ENCODE assay signal across 14 cellular contexts in genomic region chr12:43551271-43551970, GRCh38. TPM values are rescaled to one million over a fixed set of nuclear protein-coding genes. Genes with fewer than 3 reads are reported as not detected.
DNase-seq lines count a peak whose midpoint lies in the region; ATAC-seq and TF ChIP-seq lines count a peak whose summit lies in the region.
"Had no signal": no experiment of that assay in that cellular context is flagged by ENCODE, and none has a peak within 500 bp of the region (broad histone marks: within the 10 kb centered on the region; RNA-seq: fewer than 3 reads in every experiment).

No MANE protein-coding gene starts in this region.

- no peak overlapping the region for H3K27ac ChIP-seq in ectodermal cell (ENCODE audit: insufficient read depth, low read depth, low read length, poor library complexity, severe bottlenecking)
- H3K27ac ChIP-seq in aorta (ENCODE audit: low read depth in 1 of 2, low read length in 2 of 2): no peak overlapping the region
- H3K27ac ChIP-seq: thoracic aorta had no signal

- H3K9me3 Mint-ChIP-seq in mesothelial cell of epicardium: peaks cover 10% of the 10 kb centered on the region

- peak; percentile 1 for DNase-seq in stimulated activated CD4-positive, alpha-beta T cell treated with anti-CD3 and anti-CD28 coated beads, Interleukin-15, amount 100 ng/mL, for 24 hours
- no peak for DNase-seq in stimulated activated CD4-positive, alpha-beta T cell treated with anti-CD3 and anti-CD28 coated beads, Interleukin-4, amount 100 ng/mL, for 1 hour
- DNase-seq in mesothelial cell of epicardium (ENCODE audit: low spot score in 2 of 2, unreplicated experiment in 2 of 2): peak; percentile 19 to 50
- DNase-seq in aorta: peak in 1 of 2 donors; percentile 74
- DNase-seq in effector CD8-positive, alpha-beta T cell (lab: John Stamatoyannopoulos, UW): no peak
- DNase-seq: activated CD8-positive, alpha-beta memory T cell treated with anti-CD3 and anti-CD28 coated beads, Interleukin-2, amount 10 ng/mL, durations not matched to agents 7 days and 5 days; NCI-H1105 treated with DMSO at 0.1 percent for 48 hours; NK-92 treated with Interleukin-12 subunit alpha and Interleukin-12 subunit beta, amount 100 ng/mL, for 24 hours; T-cell had no signal

- H3K4me1 ChIP-seq in ectodermal cell (ENCODE audit: control insufficient read depth, insufficient read depth, low read length) (no peaks in the 10 kb centered on the region), aorta (ENCODE audit: control insufficient read depth in 1 of 2, insufficient read depth in 2 of 2, low read length in 2 of 2) (no peaks in the 10 kb centered on the region)

- peak overlapping the region; percentile 86 for H3K4me3 Mint-ChIP-seq in mesothelial cell of epicardium
- H3K4me3 Mint-ChIP-seq: activated CD8-positive, alpha-beta memory T cell treated with anti-CD3 and anti-CD28 coated beads, Interleukin-2, amount 10 ng/mL, durations not matched to agents 7 days and 5 days; activated naive CD8-positive, alpha-beta T cell treated with anti-CD3 and anti-CD28 coated beads, Interleukin-2, amount 10 ng/mL, durations not matched to agents 7 days and 5 days; T-cell had no signal

- peak; percentile 44 for ATAC-seq in aorta (ENCODE audit: low FRiP score)
- ATAC-seq in GM18909 (IDR thresholded peaks at IDR 0.05; ENCODE audit: poor library complexity, unreplicated experiment): no peak
- no peak for ATAC-seq in GM21423 (IDR thresholded peaks at IDR 0.05; ENCODE audit: unreplicated experiment)
- ATAC-seq: activated CD8-positive, alpha-beta memory T cell treated with anti-CD3 and anti-CD28 coated beads, Interleukin-2, amount 10 ng/mL, durations not matched to agents 7 days and 5 days; T-cell had no signal

- intact Hi-C loops in aorta (cut with DNase I): no loop called here

- H3K27ac Mint-ChIP-seq in mesothelial cell of epicardium: no peak overlapping the region
- H3K27ac Mint-ChIP-seq: activated CD8-positive, alpha-beta memory T cell treated with anti-CD3 and anti-CD28 coated beads, Interleukin-2, amount 10 ng/mL, durations not matched to agents 7 days and 5 days; activated naive CD8-positive, alpha-beta T cell treated with anti-CD3 and anti-CD28 coated beads, Interleukin-2, amount 10 ng/mL, durations not matched to agents 7 days and 5 days; T-cell had no signal

- H3K9me3 ChIP-seq in ectodermal cell (ENCODE audit: control insufficient read depth, low read length): no peaks in the 10 kb centered on the region
- peaks cover 1% of the 10 kb centered on the region for H3K9me3 ChIP-seq in aorta (ENCODE audit: control insufficient read depth, low read length)

- H3K27me3 ChIP-seq in ectodermal cell (ENCODE audit: control insufficient read depth, insufficient read depth, low read length, poor library complexity, severe bottlenecking) (peaks cover 24% of the 10 kb centered on the region), aorta (ENCODE audit: control insufficient read depth in 1 of 2, insufficient read depth in 2 of 2, low read length in 1 of 2) (no peaks in the 10 kb centered on the region)

- no peak for TF ChIP-seq CTCF in mesothelial cell of epicardium (IDR thresholded peaks at IDR 0.05; ENCODE audit: unreplicated experiment)

- no peaks in the 10 kb centered on the region for H3K36me3 Mint-ChIP-seq in mesothelial cell of epicardium
- H3K36me3 Mint-ChIP-seq: activated CD8-positive, alpha-beta memory T cell treated with anti-CD3 and anti-CD28 coated beads, Interleukin-2, amount 10 ng/mL, durations not matched to agents 7 days and 5 days; activated naive CD8-positive, alpha-beta T cell treated with anti-CD3 and anti-CD28 coated beads, Interleukin-2, amount 10 ng/mL, durations not matched to agents 7 days and 5 days; T-cell had no signal

- peaks cover 63% of the 10 kb centered on the region for H3K27me3 Mint-ChIP-seq in mesothelial cell of epicardium (ENCODE audit: low read depth)

- H3K36me3 ChIP-seq in ectodermal cell (ENCODE audit: control insufficient read depth, insufficient read depth, low read length): peaks cover 4% of the 10 kb centered on the region
- H3K36me3 ChIP-seq in aorta (ENCODE audit: control insufficient read depth in 1 of 2, insufficient read depth in 2 of 2, low read length in 1 of 2): no peaks in the 10 kb centered on the region
- H3K36me3 ChIP-seq: thoracic aorta had no signal

- H3K4me3 ChIP-seq in ectodermal cell (ENCODE audit: insufficient read depth, low read depth, low read length) (peak overlapping the region; percentile 68), aorta (ENCODE audit: low read length in 2 of 2) (no peak overlapping the region)
- H3K4me3 ChIP-seq: thoracic aorta had no signal

- peaks cover 12% of the 10 kb centered on the region for H3K4me1 Mint-ChIP-seq in mesothelial cell of epicardium
- H3K4me1 Mint-ChIP-seq: activated CD8-positive, alpha-beta memory T cell treated with anti-CD3 and anti-CD28 coated beads, Interleukin-2, amount 10 ng/mL, durations not matched to agents 7 days and 5 days had no signal

- 0 to 1% methylated on average over 48 of the region's 48 CpGs for WGBS in ectodermal cell, 2 experiments
- 1 to 2% methylated on average over 48 of the region's 48 CpGs for WGBS in aorta, 2 donors

RNA-seq across cellular contexts. Expression of gene ADAMTS20, which starts 0.6 kb away (rescaled TPM):
- polyA plus RNA-seq in ectodermal cell (2013, experiment 1 of 4): 12.9 TPM
- 26.5 TPM for polyA plus RNA-seq in ectodermal cell (2013, experiment 2 of 4)
- polyA plus RNA-seq in ectodermal cell (2013, experiment 3 of 4): 13.0 TPM
- polyA plus RNA-seq in ectodermal cell (2013, experiment 4 of 4): 15.6 TPM
- 1.6 to 2.1 TPM (median 2.1 TPM) in 3 replicates for total RNA-seq in mesothelial cell of epicardium
- not detected for total RNA-seq in aorta
- not detected for polyA plus RNA-seq in aorta
- total RNA-seq: activated CD8-positive, alpha-beta memory T cell treated with anti-CD3 and anti-CD28 coated beads, Interleukin-2, amount 10 ng/mL, durations not matched to agents 7 days and 5 days; activated naive CD8-positive, alpha-beta T cell treated with anti-CD3 and anti-CD28 coated beads, Interleukin-2, amount 10 ng/mL, durations not matched to agents 7 days and 5 days; T-cell; thoracic aorta had no signal

Comparison
In these comparisons a context has a peak if more than half of its experiments do, and no peak if none do; other contexts are left out.
1. DNase-seq: peak in stimulated activated CD4-positive, alpha-beta T cell treated with anti-CD3 and anti-CD28 coated beads, Interleukin-15, amount 100 ng/mL, for 24 hours (single experiment) and mesothelial cell of epicardium (2 of 2); none in stimulated activated CD4-positive, alpha-beta T cell treated with anti-CD3 and anti-CD28 coated beads, Interleukin-4, amount 100 ng/mL, for 1 hour (single experiment) and effector CD8-positive, alpha-beta T cell (single experiment).